ENCODE assay signal across 1 cellular context in genomic region chr1:31815752-31816484, GRCh38.
A peak's percentile ranks its signal among the peaks of the same experiment; 100 is the strongest.
TF ChIP-seq lines count a peak whose summit lies in the region.

Gene SPOCD1, minus strand, starts transcription at chr1:31816022. Its CDS starts 689 bp downstream, at chr1:31815333.

TF ChIP-seq in HepG2, 621 proteins besides CTCF, POLR2A, EP300 and RAD21 (continued from another document and continues in another):
- TF ChIP-seq CREBL2 (CRISPR knock-in tag; IDR thresholded peaks at IDR 0.05; ENCODE audit: borderline replicate concordance) = no peak
- no peak for TF ChIP-seq DDIT3 (CRISPR knock-in tag; IDR thresholded peaks at IDR 0.05)
- TF ChIP-seq CCAR2 (optimal IDR thresholded peaks at IDR 0.05; ENCODE audit: low read depth, low read length) = no peak
- TF ChIP-seq GTF3A (CRISPR knock-in tag; conservative IDR thresholded peaks at IDR 0.05) = no peak
- TF ChIP-seq TCF12 (IDR thresholded peaks at IDR 0.05) = no peak
- TF ChIP-seq TCF12 (CRISPR knock-in tag; IDR thresholded peaks at IDR 0.05) = no peak
- no peak for TF ChIP-seq ZNF142 (CRISPR knock-in tag; IDR thresholded peaks at IDR 0.05)
- TF ChIP-seq ZNF850 (CRISPR knock-in tag; conservative IDR thresholded peaks at IDR 0.05) = no peak
- no peak for TF ChIP-seq DR1 (CRISPR knock-in tag; IDR thresholded peaks at IDR 0.05)
- no peak for TF ChIP-seq ZNF318 (CRISPR knock-in tag; IDR thresholded peaks at IDR 0.05)
- TF ChIP-seq STAG1 (CRISPR knock-in tag; IDR thresholded peaks at IDR 0.05) = peak; percentile 86
- TF ChIP-seq ZNF790 (CRISPR knock-in tag; IDR thresholded peaks at IDR 0.05; ENCODE audit: borderline replicate concordance) = no peak
- TF ChIP-seq GLMP (CRISPR knock-in tag; IDR thresholded peaks at IDR 0.05; ENCODE audit: borderline replicate concordance) = no peak
- TF ChIP-seq ZNF563 (CRISPR knock-in tag; IDR thresholded peaks at IDR 0.05) = no peak
- no peak for TF ChIP-seq ZSCAN22 (CRISPR knock-in tag; IDR thresholded peaks at IDR 0.05)
- TF ChIP-seq NR1H2 (CRISPR knock-in tag; IDR thresholded peaks at IDR 0.05; ENCODE audit: borderline replicate concordance, low read depth) = no peak
- TF ChIP-seq ZBTB33 (CRISPR knock-in tag; IDR thresholded peaks at IDR 0.05) = 0 out of 2 replicates have a peak, but pooled peaks have one; percentile 29
- peak; percentile 61; the same call in 1 of the 2 replicates for TF ChIP-seq ELF3 (CRISPR knock-in tag; IDR thresholded peaks at IDR 0.05)
- TF ChIP-seq MEIS1 (CRISPR knock-in tag; IDR thresholded peaks at IDR 0.05; ENCODE audit: borderline replicate concordance) = no peak
- no peak for TF ChIP-seq CENPT (CRISPR knock-in tag; IDR thresholded peaks at IDR 0.05; ENCODE audit: low read depth)
- no peak for TF ChIP-seq TBX3 (IDR thresholded peaks at IDR 0.05; ENCODE audit: borderline replicate concordance)
- TF ChIP-seq ZNF558 (CRISPR knock-in tag; IDR thresholded peaks at IDR 0.05; ENCODE audit: borderline replicate concordance) = no peak
- TF ChIP-seq FOXO1 (CRISPR knock-in tag; IDR thresholded peaks at IDR 0.05) = peak; percentile 51; the same call in 1 of the 2 replicates
- no peak for TF ChIP-seq TFAP4 (IDR thresholded peaks at IDR 0.05; ENCODE audit: borderline replicate concordance, low read depth)
- TF ChIP-seq SMYD3 (CRISPR knock-in tag; IDR thresholded peaks at IDR 0.05) = no peak
- no peak for TF ChIP-seq ZNF562 (CRISPR knock-in tag; IDR thresholded peaks at IDR 0.05; ENCODE audit: borderline replicate concordance)
- TF ChIP-seq ZNF3 (CRISPR knock-in tag; IDR thresholded peaks at IDR 0.05) = peak; percentile 72; the same call in 1 of the 2 replicates
- TF ChIP-seq KDM5B (CRISPR knock-in tag; IDR thresholded peaks at IDR 0.05; ENCODE audit: borderline replicate concordance) = no peak
- TF ChIP-seq SOX5 (CRISPR knock-in tag; IDR thresholded peaks at IDR 0.05; ENCODE audit: borderline replicate concordance) = no peak
- peak; percentile 98 for TF ChIP-seq ADNP (CRISPR knock-in tag; IDR thresholded peaks at IDR 0.05)
- peak; percentile 25; the same call in 1 of the 2 replicates for TF ChIP-seq KLF6 (CRISPR knock-in tag; IDR thresholded peaks at IDR 0.05)
- TF ChIP-seq ZNF121 (CRISPR knock-in tag; IDR thresholded peaks at IDR 0.05) = no peak
- TF ChIP-seq FOSL2 (CRISPR knock-in tag; IDR thresholded peaks at IDR 0.05) = peak; percentile 62
- TF ChIP-seq PRDM4 (CRISPR knock-in tag; IDR thresholded peaks at IDR 0.05; ENCODE audit: borderline replicate concordance) = no peak
- TF ChIP-seq ZNF329 (CRISPR knock-in tag; IDR thresholded peaks at IDR 0.05; ENCODE audit: low read depth) = no peak
- TF ChIP-seq GPN1 (CRISPR knock-in tag; IDR thresholded peaks at IDR 0.05; ENCODE audit: borderline replicate concordance) = no peak
- peak; percentile 61 to 76 for TF ChIP-seq HMGXB4 (CRISPR knock-in tag; IDR thresholded peaks at IDR 0.05; ENCODE audit: borderline replicate concordance in 1 of 2, low read depth in 1 of 2)
- TF ChIP-seq U2AF1 (optimal IDR thresholded peaks at IDR 0.05; ENCODE audit: low read depth, low read length) = no peak
